Comparison of ENCODE assay signal across 32 cellular contexts in genomic region chr11:130571519-130571918, GRCh38.
"Had no signal": no experiment of that assay in that cellular context is flagged by ENCODE, and none has a peak within 500 bp of the region (broad histone marks: within the 10 kb centered on the region; RNA-seq: fewer than 3 reads in every experiment).

No MANE protein-coding gene starts in this region.

- H3K27ac ChIP-seq: adrenal gland, PC-9, SJSA1 had no signal

- ATAC-seq: activated CD4-positive, alpha-beta T cell treated with anti-CD3 and anti-CD28 coated beads for 36 hours; activated CD4-positive, CD25-positive, alpha-beta regulatory T cell treated with anti-CD3 and anti-CD28 coated beads, Interleukin-2, amount 50 U/mL, for 24 hours; activated CD8-positive, alpha-beta T cell treated with anti-CD3 and anti-CD28 coated beads, Interleukin-2, amount 10 ng/mL, durations not matched to agents 7 days and 5 days; K562; WTC11 had no signal

- H3K36me3 Mint-ChIP-seq: activated naive CD4-positive, alpha-beta T cell treated with anti-CD3 and anti-CD28 coated beads, Interleukin-2, amount 50 U/mL, for 24 hours; activated naive CD8-positive, alpha-beta T cell treated with anti-CD3 and anti-CD28 coated beads, Interleukin-2, amount 10 ng/mL, durations not matched to agents 7 days and 5 days; brain had no signal

- H3K4me3 Mint-ChIP-seq: activated CD4-positive, alpha-beta T cell treated with anti-CD3 and anti-CD28 coated beads for 36 hours; activated CD4-positive, alpha-beta T cell treated with anti-CD3 and anti-CD28 coated beads, Interleukin-2, amount 10 ng/mL, durations not matched to agents 7 days and 5 days; activated CD8-positive, alpha-beta T cell treated with anti-CD3 and anti-CD28 coated beads, Interleukin-2, amount 10 ng/mL, durations not matched to agents 7 days and 5 days; activated naive CD4-positive, alpha-beta T cell treated with anti-CD3 and anti-CD28 coated beads, Interleukin-2, amount 50 U/mL, for 24 hours; activated naive CD8-positive, alpha-beta T cell treated with anti-CD3 and anti-CD28 coated beads, Interleukin-2, amount 10 ng/mL, durations not matched to agents 7 days and 5 days; activated T-cell treated with anti-CD3 and anti-CD28 coated beads, Interleukin-2, amount 50 U/mL, for 24 hours; brain; T-helper 1 cell treated with Interleukin-12 subunit alpha and Interleukin-12 subunit beta and Interleukin-4 antibody, amounts not matched to agents 30 μg/mL and 1 μg/mL, for 36 hours; T-helper 2 cell treated with Interferon-gamma antibody and Interleukin-4, amounts not matched to agents 5 μg/mL and 100 μg/mL, for 36 hours; WTC11 had no signal

- H3K4me1 ChIP-seq: adrenal gland, SJSA1 had no signal

- H3K27ac Mint-ChIP-seq: activated CD4-positive, alpha-beta T cell treated with anti-CD3 and anti-CD28 coated beads for 36 hours; activated CD4-positive, alpha-beta T cell treated with anti-CD3 and anti-CD28 coated beads, Interleukin-2, amount 10 ng/mL, durations not matched to agents 7 days and 5 days; activated CD8-positive, alpha-beta T cell treated with anti-CD3 and anti-CD28 coated beads, Interleukin-2, amount 10 ng/mL, durations not matched to agents 7 days and 5 days; activated naive CD4-positive, alpha-beta T cell treated with anti-CD3 and anti-CD28 coated beads, Interleukin-2, amount 50 U/mL, for 24 hours; activated naive CD8-positive, alpha-beta T cell treated with anti-CD3 and anti-CD28 coated beads, Interleukin-2, amount 10 ng/mL, durations not matched to agents 7 days and 5 days; activated T-cell treated with anti-CD3 and anti-CD28 coated beads, Interleukin-2, amount 50 U/mL, for 24 hours; activated T-helper 2 cell treated with anti-CD3 and anti-CD28 coated beads, Interferon-gamma antibody, Interleukin-2, Interleukin-4, amounts not matched to agents 10 μg/mL and 5 μg/mL and 100 μg/mL, durations not matched to agents 14 hours and 24 hours and 36 hours; brain; T-helper 1 cell treated with Interleukin-12 subunit alpha and Interleukin-12 subunit beta and Interleukin-4 antibody, amounts not matched to agents 30 μg/mL and 1 μg/mL, for 36 hours; T-helper 2 cell treated with Interferon-gamma antibody and Interleukin-4, amounts not matched to agents 5 μg/mL and 100 μg/mL, for 36 hours; WTC11 had no signal

- H3K9me3 ChIP-seq: adrenal gland, SJSA1, SK-N-SH had no signal

- H3K4me1 Mint-ChIP-seq: activated CD4-positive, alpha-beta T cell treated with anti-CD3 and anti-CD28 coated beads for 36 hours; activated CD4-positive, alpha-beta T cell treated with anti-CD3 and anti-CD28 coated beads, Interleukin-2, amount 10 ng/mL, durations not matched to agents 7 days and 5 days; activated naive CD4-positive, alpha-beta T cell treated with anti-CD3 and anti-CD28 coated beads, Interleukin-2, amount 50 U/mL, for 24 hours; activated naive CD8-positive, alpha-beta T cell treated with anti-CD3 and anti-CD28 coated beads, Interleukin-2, amount 10 ng/mL, durations not matched to agents 7 days and 5 days; brain; WTC11 had no signal

- H3K9ac ChIP-seq: SK-N-SH had no signal

- H3K36me3 ChIP-seq: adrenal gland, SJSA1 had no signal

- H3K27me3 ChIP-seq: adrenal gland, SJSA1 had no signal

- H3K27me3 Mint-ChIP-seq: activated CD4-positive, alpha-beta T cell treated with anti-CD3 and anti-CD28 coated beads for 36 hours; activated naive CD4-positive, alpha-beta T cell treated with anti-CD3 and anti-CD28 coated beads, Interleukin-2, amount 50 U/mL, for 24 hours; activated T-cell treated with anti-CD3 and anti-CD28 coated beads, Interleukin-2, amount 50 U/mL, for 24 hours had no signal

- DNase-seq: activated CD4-positive, alpha-beta T cell treated with anti-CD3 and anti-CD28 coated beads for 36 hours; activated CD4-positive, alpha-beta T cell treated with anti-CD3 and anti-CD28 coated beads, Interleukin-2, amount 10 ng/mL, durations not matched to agents 7 days and 5 days; activated CD4-positive, alpha-beta T cell treated with anti-CD3 and anti-CD28 coated beads, Interleukin-2, amount 50 U/mL, for 48 hours; activated CD8-positive, alpha-beta T cell treated with anti-CD3 and anti-CD28 coated beads, Interleukin-2, amount 10 ng/mL, durations not matched to agents 7 days and 5 days; activated gamma-delta T cell; activated naive CD4-positive, alpha-beta T cell treated with Interleukin-2 at 50 U/mL for 16 hours; activated naive CD8-positive, alpha-beta T cell treated with anti-CD3 and anti-CD28 coated beads, Interleukin-2, amount 10 ng/mL, durations not matched to agents 7 days and 5 days; activated T-cell treated with anti-CD3 and anti-CD28 coated beads, Interleukin-2, amount 50 U/mL, for 24 hours; adrenal gland; central memory CD4-positive, alpha-beta T cell; IMR-90; NCI-H1048; NCI-H1105 treated with DMSO at 0.1 percent for 48 hours; NCI-H1436; NCI-H1694; NCI-H1930; NCI-H2081 treated with DMSO at 0.1 percent for 48 hours; NCI-H345; NCI-H524 treated with DMSO at 0.1 percent for 48 hours; NK-92 treated with Interleukin-12 subunit alpha and Interleukin-12 subunit beta, amount 100 ng/mL, for 24 hours; PC-9; SHP77 treated with DMSO at 0.1 percent for 48 hours; SK-N-SH had no signal

- H3K9me3 Mint-ChIP-seq: activated CD4-positive, alpha-beta T cell treated with anti-CD3 and anti-CD28 coated beads, Interleukin-2, amount 10 ng/mL, durations not matched to agents 7 days and 5 days; activated naive CD4-positive, alpha-beta T cell treated with anti-CD3 and anti-CD28 coated beads, Interleukin-2, amount 50 U/mL, for 24 hours; activated naive CD8-positive, alpha-beta T cell treated with anti-CD3 and anti-CD28 coated beads, Interleukin-2, amount 10 ng/mL, durations not matched to agents 7 days and 5 days; activated T-cell treated with anti-CD3 and anti-CD28 coated beads, Interleukin-2, amount 50 U/mL, for 24 hours; activated T-helper 2 cell treated with anti-CD3 and anti-CD28 coated beads, Interferon-gamma antibody, Interleukin-2, Interleukin-4, amounts not matched to agents 10 μg/mL and 5 μg/mL and 100 μg/mL, durations not matched to agents 14 hours and 24 hours and 36 hours; T-helper 1 cell treated with Interleukin-12 subunit alpha and Interleukin-12 subunit beta and Interleukin-4 antibody, amounts not matched to agents 30 μg/mL and 1 μg/mL, for 36 hours; T-helper 2 cell treated with Interferon-gamma antibody and Interleukin-4, amounts not matched to agents 5 μg/mL and 100 μg/mL, for 36 hours had no signal

- H3K4me3 ChIP-seq: adrenal gland, K562, PC-9, SJSA1 had no signal
